ENCODE assay signal across 19 cellular contexts in the genomic region with DNA sequence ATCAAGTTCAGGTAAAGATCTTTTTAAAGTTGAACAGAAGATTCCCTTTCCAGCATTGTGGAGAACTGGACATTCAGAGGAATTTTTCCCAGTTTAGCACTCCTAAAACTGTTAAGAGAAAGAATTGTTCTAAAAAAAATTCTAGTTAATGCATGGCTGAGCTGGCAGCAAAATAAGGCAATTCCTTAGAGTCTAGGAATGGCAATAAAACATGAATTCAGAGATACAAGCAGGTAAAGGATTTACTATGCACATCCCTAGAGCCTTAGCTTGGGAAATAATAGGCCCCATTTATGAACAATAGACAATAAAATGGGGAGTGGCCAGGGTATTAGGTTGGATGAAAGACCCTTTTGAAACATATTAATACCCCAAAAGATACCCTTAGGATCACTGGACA.
"Had no signal": no experiment of that assay in that cellular context is flagged by ENCODE, and none has a peak within 500 bp of the region (broad histone marks: within the 10 kb centered on the region; RNA-seq: fewer than 3 reads in every experiment).

No MANE protein-coding gene starts in this region.

- H3K4me1 ChIP-seq: colonic mucosa had no signal

- H3K27ac ChIP-seq: colonic mucosa, neutrophil had no signal

- FAIRE-seq: endothelial cell of umbilical vein, frontal cortex, urothelium cell line had no signal

- H3K4me1 Mint-ChIP-seq: nephron progenitor cell; stimulated activated naive B cell treated with anti-CD40 and anti-IgM and Interleukin-4, amounts not matched to agents 10 μg/mL and 1 μg/mL and 100 μg/mL, for 72 hours had no signal

- H3K9me3 ChIP-seq: colonic mucosa, heart left ventricle, neutrophil had no signal

- H3K27me3 ChIP-seq: colonic mucosa, heart left ventricle had no signal

- H3K36me3 Mint-ChIP-seq: mesothelial cell of epicardium; stimulated activated naive B cell treated with anti-CD40 and anti-IgM and Interleukin-4, amounts not matched to agents 10 μg/mL and 1 μg/mL and 100 μg/mL, for 72 hours had no signal

- ATAC-seq: heart left ventricle; left colon; right cardiac atrium; stimulated activated naive B cell treated with anti-CD40 and anti-IgM and Interleukin-4, amounts not matched to agents 10 μg/mL and 1 μg/mL and 100 μg/mL, for 72 hours had no signal

- H3K9me3 Mint-ChIP-seq: endodermal cell; mesothelial cell of epicardium; nephron progenitor cell; stimulated activated naive B cell treated with anti-CD40 and anti-IgM and Interleukin-4, amounts not matched to agents 10 μg/mL and 1 μg/mL and 100 μg/mL, for 72 hours had no signal

- H3K27ac Mint-ChIP-seq: endodermal cell; mesothelial cell of epicardium; nephron progenitor cell; stimulated activated naive B cell treated with anti-CD40 and anti-IgM and Interleukin-4, amounts not matched to agents 10 μg/mL and 1 μg/mL and 100 μg/mL, for 72 hours had no signal

- H3K4me3 ChIP-seq: colonic mucosa, heart left ventricle had no signal

- H3K36me3 ChIP-seq: colonic mucosa, heart left ventricle, neutrophil had no signal

- DNase-seq: caudate nucleus; colonic mucosa; effector CD4-positive, alpha-beta T cell; endodermal cell; erythroblast; heart left ventricle; hippocampal formation; left colon; nephron progenitor cell; posterior cingulate gyrus; right cardiac atrium; stimulated activated CD4-positive, alpha-beta T cell treated with anti-CD3 and anti-CD28 coated beads, Interleukin-2, amount 100 ng/mL, for 24 hours; stimulated activated CD4-positive, alpha-beta T cell treated with anti-CD3 and anti-CD28 coated beads, Interleukin-4, amount 100 ng/mL, for 4 hours; stimulated activated naive B cell treated with anti-CD40 and anti-IgM and Interleukin-4, amounts not matched to agents 10 μg/mL and 1 μg/mL and 100 μg/mL, for 72 hours had no signal

- H3K4me3 Mint-ChIP-seq: endodermal cell; mesothelial cell of epicardium; nephron progenitor cell; stimulated activated naive B cell treated with anti-CD40 and anti-IgM and Interleukin-4, amounts not matched to agents 10 μg/mL and 1 μg/mL and 100 μg/mL, for 72 hours had no signal
